In genomic region chr10:117663750-117664149, GRCh38 we compare ENCODE assay signal across 8 cellular contexts.
DNase-seq lines count a peak whose midpoint lies in the region; ATAC-seq, FAIRE-seq and TF ChIP-seq lines count a peak whose summit lies in the region.

No MANE protein-coding gene starts in this region.

- DNase-seq in GM12865 (ENCODE audit: low read depth), result peak; percentile 93
- peak; percentile 33 for DNase-seq in fibroblast of pulmonary artery (ENCODE audit: low read depth)
- no peak for DNase-seq in NOMO-1 (lab: John Stamatoyannopoulos, UW; ENCODE audit: unreplicated experiment in 2 of 2)
- DNase-seq in thyroid gland, result no peak
- DNase-seq in frontal cortex (ENCODE audit: low spot score in 2 of 2), result no peak
- DNase-seq in stimulated activated CD4-positive, alpha-beta T cell treated with anti-CD3 and anti-CD28 coated beads, Interleukin-15, amount 100 ng/mL, for 24 hours, result no peak

- H3K4me1 ChIP-seq in thyroid gland, result no peaks in the 10 kb centered on the region

- H3K4me3 ChIP-seq in GM12865 (ENCODE audit: low read depth, low read length) (no peak overlapping the region), fibroblast of pulmonary artery (replicated peaks; ENCODE audit: low read depth, low read length) (no peak overlapping the region), thyroid gland (replicated peaks in 1 of 3) (no peak overlapping the region)

- intact Hi-C loops in thyroid gland (cut with DNase I), result no loop called here

- TF ChIP-seq POLR2A in thyroid gland (IDR thresholded peaks at IDR 0.05), result no peak

- H3K36me3 ChIP-seq in thyroid gland, result no peaks in the 10 kb centered on the region

- 20 to 22% methylated on average over 2 of the region's 2 CpGs for WGBS in thyroid gland, 2 donors

- TF ChIP-seq CTCF in GM12865 (IDR thresholded peaks at IDR 0.05; ENCODE audit: insufficient read depth, low read depth, low read length, missing control alignments) (no peak), fibroblast of pulmonary artery (IDR thresholded peaks at IDR 0.05; ENCODE audit: low read length, missing control alignments) (no peak), thyroid gland (IDR thresholded peaks at IDR 0.05) (no peak)

- no peaks in the 10 kb centered on the region for H3K9me3 ChIP-seq in thyroid gland

- no peak overlapping the region for H3K27ac ChIP-seq in thyroid gland

- peak; percentile 100 for ATAC-seq in GM21360 (IDR thresholded peaks at IDR 0.05; ENCODE audit: unreplicated experiment)
- peak; percentile 100 for ATAC-seq in HG03469 (IDR thresholded peaks at IDR 0.05; ENCODE audit: unreplicated experiment)

- no peaks in the 10 kb centered on the region for H3K27me3 ChIP-seq in thyroid gland

- FAIRE-seq in frontal cortex (lab: Jason Lieb, UNC), result no peak

Comparison
In these comparisons a context has a peak if more than half of its experiments do, and no peak if none do; other contexts are left out.
1. DNase-seq: peak in GM12865 (single experiment) and fibroblast of pulmonary artery (single experiment); none in NOMO-1 (0 of 2), thyroid gland (0 of 2), frontal cortex (0 of 2) and stimulated activated CD4-positive, alpha-beta T cell treated with anti-CD3 and anti-CD28 coated beads, Interleukin-15, amount 100 ng/mL, for 24 hours (single experiment).